Comparison of ENCODE assay signal across 1 cellular context in genomic region chr10:13144814-13145213, GRCh38.
A peak's percentile ranks its signal among the peaks of the same experiment; 100 is the strongest.
TF ChIP-seq lines count a peak whose summit lies in the region.

No MANE protein-coding gene starts in this region.

TF ChIP-seq in K562, 482 proteins besides CTCF, POLR2A, EP300 and RAD21:
- 0 out of 2 replicates have a peak, but pooled peaks have one; percentile 19 for TF ChIP-seq ZNF512 (tag; IDR thresholded peaks at IDR 0.05)
- no peak for TF ChIP-seq PCBP1 (IDR thresholded peaks at IDR 0.05; ENCODE audit: low read depth, low read length, poor library complexity, severe bottlenecking)
